ENCODE assay signal across 14 cellular contexts in genomic region chr16:82755570-82756282, GRCh38.
DNase-seq lines count a peak whose midpoint lies in the region; ATAC-seq, FAIRE-seq and TF ChIP-seq lines count a peak whose summit lies in the region.
"Had no signal": no experiment of that assay in that cellular context is flagged by ENCODE, and none has a peak within 500 bp of the region (broad histone marks: within the 10 kb centered on the region; RNA-seq: fewer than 3 reads in every experiment).

No MANE protein-coding gene starts in this region.

- no peak overlapping the region; the same call in 1 of the 2 replicates for H2BK120ac ChIP-seq in IMR-90 (ENCODE audit: low read depth, low read length)

- H3K4me1 ChIP-seq in ACC112 (ENCODE audit: control insufficient read depth, insufficient read depth, low read length, unreplicated experiment) = peaks cover 19% of the 10 kb centered on the region
- H3K4me1 ChIP-seq in IMR-90 (ENCODE audit: control insufficient read depth, insufficient read depth, low read length) = peaks cover 8% of the 10 kb centered on the region
- H3K4me1 ChIP-seq in HepG2 (ENCODE audit: insufficient read depth, low read length) = no peaks in the 10 kb centered on the region
- H3K4me1 ChIP-seq in body of pancreas = no peaks in the 10 kb centered on the region
- no peaks in the 10 kb centered on the region for H3K4me1 ChIP-seq in prostate gland (replicated peaks)

- no peak overlapping the region for H4K5ac ChIP-seq in IMR-90 (ENCODE audit: low read depth, low read length)

- H3K4me2 ChIP-seq in IMR-90 (ENCODE audit: low read depth, low read length) (no peak overlapping the region), HepG2 (ENCODE audit: low read depth, low read length) (no peak overlapping the region)
- H3K4me2 ChIP-seq: hepatocyte had no signal

- peak overlapping the region; percentile 39; the same call in 1 of the 2 replicates for H3K27ac ChIP-seq in ACC112 (ENCODE audit: low read depth, low read length)
- H3K27ac ChIP-seq in IMR-90 (ENCODE audit: insufficient read depth, low read length) = no peak overlapping the region
- H3K27ac ChIP-seq in HepG2 (ENCODE audit: extremely low read length, insufficient read depth, low read length) = no peak overlapping the region
- no peak overlapping the region for H3K27ac ChIP-seq in body of pancreas
- no peak overlapping the region for H3K27ac ChIP-seq in prostate gland
- H3K27ac ChIP-seq: hepatocyte had no signal

- no peak overlapping the region for H3K56ac ChIP-seq in IMR-90 (ENCODE audit: extremely low read depth, insufficient read depth, low read length)

- H3K27me3 ChIP-seq in ACC112 (ENCODE audit: insufficient read depth, low read length) (no peaks in the 10 kb centered on the region), IMR-90 (ENCODE audit: control insufficient read depth, insufficient read depth, low read length) (no peaks in the 10 kb centered on the region), HepG2 (ENCODE audit: control insufficient read depth in 1 of 2, insufficient read depth in 2 of 2, low read length in 2 of 2) (no peaks in the 10 kb centered on the region), body of pancreas (no peaks in the 10 kb centered on the region), prostate gland (replicated peaks; ENCODE audit: insufficient read depth) (no peaks in the 10 kb centered on the region)
- H3K27me3 ChIP-seq: hepatocyte, tibial nerve had no signal

- no peak overlapping the region for H3K18ac ChIP-seq in IMR-90 (ENCODE audit: low read depth, low read length)

- H2BK5ac ChIP-seq in IMR-90 (ENCODE audit: low read depth, low read length, poor library complexity, severe bottlenecking) = no peak overlapping the region

- intact Hi-C loops in IMR-90 (cut with micrococcal nuclease) = no loop called here
- intact Hi-C loops in HepG2 (cut with micrococcal nuclease; ENCODE audit: unreplicated experiment) = no loop called here
- intact Hi-C loops in body of pancreas (cut with DNase I) = no loop called here
- intact Hi-C loops in prostate gland (cut with DNase I) = no loop called here

- ATAC-seq in IMR-90 (ENCODE audit: low read depth) (no peak), HepG2 (no peak), body of pancreas (no peak)

- 0 out of 2 replicates have a peak, but pooled peaks have one; percentile 15 for TF ChIP-seq CTCF in IMR-90 (conservative IDR thresholded peaks at IDR 0.05; ENCODE audit: low read depth, low read length)
- TF ChIP-seq CTCF in HepG2 (CRISPR knock-in tag; IDR thresholded peaks at IDR 0.05) = no peak
- peak in 3 of 7 experiments; percentile 9 to 40 (median 10) for TF ChIP-seq CTCF in body of pancreas (IDR thresholded peaks at IDR 0.05)
- no peak for TF ChIP-seq CTCF in prostate gland (IDR thresholded peaks at IDR 0.05)

- no peak overlapping the region for H4K91ac ChIP-seq in IMR-90 (ENCODE audit: insufficient read depth, low read depth, low read length)

- H3K79me1 ChIP-seq in IMR-90 (ENCODE audit: low read depth in 1 of 2, low read length in 2 of 2) = peaks cover 8 to 62% of the 10 kb centered on the region in 2 experiments; a peak in 3 of 4 replicates

- no peak overlapping the region for H2BK15ac ChIP-seq in IMR-90 (ENCODE audit: low read depth, low read length)

- no peak overlapping the region for H2AK5ac ChIP-seq in IMR-90 (ENCODE audit: low read depth, low read length)

- no CpG with 5 or more reads among the region's 4 CpGs for WGBS in IMR-90 (ENCODE audit: extremely low coverage in 2 of 2, insufficient read length in 1 of 2), 2 experiments
- 19% methylated on average over 4 of the region's 4 CpGs for WGBS in HepG2 (ENCODE audit: low lambda C conversion rate)
- WGBS in body of pancreas, 2 donors = 67 to 70% methylated on average over 4 of the region's 4 CpGs
- 86% methylated on average over 4 of the region's 4 CpGs for WGBS in prostate gland

- no peak overlapping the region for H4K8ac ChIP-seq in IMR-90 (ENCODE audit: low read depth in 2 of 2, low read length in 2 of 2)

- TF ChIP-seq RAD21 in IMR-90 (IDR thresholded peaks at IDR 0.05; ENCODE audit: low read length) (no peak), HepG2 (CRISPR knock-in tag; IDR thresholded peaks at IDR 0.05) (no peak)

- peaks cover 10% of the 10 kb centered on the region; the same call in 1 of the 2 replicates for H3K9me1 ChIP-seq in IMR-90 (ENCODE audit: insufficient read depth, low read length)

- DNase-seq in IMR-90 (no peak), amniotic epithelial cell (ENCODE audit: low read depth) (peak; percentile 3), HepG2 (ENCODE audit: low spot score) (no peak), body of pancreas (no peak), GF-D8 (lab: John Stamatoyannopoulos, UW) (no peak), prostate gland (ENCODE audit: low spot score) (no peak), NCI-H748 treated with DMSO at 0.1 percent for 48 hours (lab: John Stamatoyannopoulos, UW) (no peak)
- DNase-seq: activated naive CD8-positive, alpha-beta T cell treated with anti-CD3 and anti-CD28 coated beads for 36 hours; effector CD4-positive, alpha-beta T cell; NCI-H146; retina had no signal

- CTCF ChIA-PET in IMR-90 (lab: Yijun Ruan, JAX) (interaction anchor here (0.5 to 1.1 kb wide), 4 partner anchors 10 to 1777 kb away, joined by 3 to 5 read pairs (median 4); no protein-coding TSS in a partner anchor), HepG2 (lab: Yijun Ruan, JAX; ENCODE audit: low intra/inter-chr PET ratio, low total read pairs) (no interaction called here)

- H3K36me3 ChIP-seq in ACC112 (ENCODE audit: insufficient read depth, low read length) (no peaks in the 10 kb centered on the region), IMR-90 (ENCODE audit: control insufficient read depth, insufficient read depth, low read length) (no peaks in the 10 kb centered on the region), HepG2 (replicated peaks in 1 of 2; ENCODE audit: control insufficient read depth in 1 of 2, insufficient read depth in 2 of 2, low read length in 2 of 2) (no peaks in the 10 kb centered on the region), body of pancreas (replicated peaks in 1 of 2; ENCODE audit: insufficient read depth in 1 of 2, low read depth in 2 of 2) (no peaks in the 10 kb centered on the region), prostate gland (no peaks in the 10 kb centered on the region)
- H3K36me3 ChIP-seq: tibial nerve had no signal

- H3K79me2 ChIP-seq in ACC112 (ENCODE audit: control insufficient read depth, insufficient read depth, low read length, unreplicated experiment) (no peaks in the 10 kb centered on the region), HepG2 (ENCODE audit: insufficient read depth, low read length) (no peaks in the 10 kb centered on the region)
- H3K79me2 ChIP-seq: hepatocyte had no signal

- no peak overlapping the region for H2AK9ac ChIP-seq in IMR-90 (replicated peaks; ENCODE audit: low read depth, low read length, poor library complexity)

- no peak overlapping the region for H3K4ac ChIP-seq in IMR-90 (ENCODE audit: low read depth, low read length)

- peak overlapping the region; percentile 65; the same call in 1 of the 2 replicates for H3K14ac ChIP-seq in IMR-90 (replicated peaks; ENCODE audit: low read depth, low read length)

- no peak for TF ChIP-seq EP300 in HepG2 (IDR thresholded peaks at IDR 0.05; ENCODE audit: low read depth in 2 of 2, low read length in 2 of 2)
- no peak for TF ChIP-seq EP300 in HepG2 (CRISPR knock-in tag; IDR thresholded peaks at IDR 0.05; ENCODE audit: borderline replicate concordance)

- H4K20me1 ChIP-seq in IMR-90 (ENCODE audit: insufficient read depth, low read length) (no peaks in the 10 kb centered on the region), HepG2 (ENCODE audit: insufficient read depth, low read length) (no peaks in the 10 kb centered on the region)

- dilution Hi-C loops in IMR-90 (cut with HindIII; ENCODE audit: low sequenced_read_pairs, unreplicated experiment) = no loop called here

- H3K4me3 ChIP-seq in ACC112 (ENCODE audit: low read depth, low read length) = no peak overlapping the region
- H3K4me3 ChIP-seq in IMR-90 (ENCODE audit: insufficient read depth, low read depth, low read length) = no peak overlapping the region
- no peak overlapping the region for H3K4me3 ChIP-seq in HepG2 (replicated peaks in 1 of 3; ENCODE audit: insufficient read depth in 1 of 3, low read depth in 2 of 3, low read length in 3 of 3)
- no peak overlapping the region for H3K4me3 ChIP-seq in body of pancreas
- H3K4me3 ChIP-seq in prostate gland = no peak overlapping the region
- H3K4me3 ChIP-seq: hepatocyte, tibial nerve had no signal

- H2AFZ ChIP-seq in ACC112 (ENCODE audit: low read length, unreplicated experiment) = no peak overlapping the region
- no peak overlapping the region for H2AFZ ChIP-seq in IMR-90 (replicated peaks; ENCODE audit: low read length, poor library complexity)
- H2AFZ ChIP-seq in HepG2 (ENCODE audit: low read length) = no peak overlapping the region
- H2AFZ ChIP-seq: hepatocyte had no signal

- H3K23ac ChIP-seq in IMR-90 (ENCODE audit: low read depth, low read length) = 0 out of 2 replicates have a peak overlapping the region, but pooled peaks have one; percentile 32

- POLR2A ChIA-PET in IMR-90 (lab: Charles Lee; ENCODE audit: unreplicated experiment) (no interaction called here), HepG2 (lab: Yijun Ruan, JAX) (no interaction called here)

- in situ Hi-C loops in IMR-90 (cut with MboI; ENCODE audit: low sequenced_read_pairs) = no loop called here
- in situ Hi-C loops in HepG2 (cut with HindIII; ENCODE audit: extremely low pct_ligation_motif_present, low pct_unique_long_range_greater_than_20kb) = no loop called here

- TF ChIP-seq POLR2A in IMR-90 (IDR thresholded peaks at IDR 0.05; ENCODE audit: low read depth, low read length) = no peak
- no peak for TF ChIP-seq POLR2A in HepG2 (IDR thresholded peaks at IDR 0.05; ENCODE audit: insufficient read depth in 1 of 2, low read depth in 2 of 2, low read length in 2 of 2)
- TF ChIP-seq POLR2A in body of pancreas (IDR thresholded peaks at IDR 0.05) = no peak
- no peak for TF ChIP-seq POLR2A in prostate gland (IDR thresholded peaks at IDR 0.05)

- no peaks in the 10 kb centered on the region for H3K9me3 ChIP-seq in IMR-90 (ENCODE audit: control insufficient read depth, insufficient read depth, low read length)
- no peaks in the 10 kb centered on the region for H3K9me3 ChIP-seq in HepG2 (ENCODE audit: low read length)
- H3K9me3 ChIP-seq in body of pancreas = no peaks in the 10 kb centered on the region
- no peaks in the 10 kb centered on the region for H3K9me3 ChIP-seq in prostate gland
- H3K9me3 ChIP-seq: tibial nerve had no signal

- H3K9ac ChIP-seq in IMR-90 (ENCODE audit: low read depth, low read length) (no peak overlapping the region), HepG2 (ENCODE audit: insufficient read depth, low read depth, low read length) (no peak overlapping the region)

- 0 out of 2 replicates have a peak overlapping the region, but pooled peaks have one; percentile 13 for H2BK20ac ChIP-seq in IMR-90 (ENCODE audit: low read depth, low read length)

- BruUV-seq in IMR-90 (replicated peaks; lab: Mats Ljungman, UMichigan) = no TSS peak
- no TSS peak for BruUV-seq in HepG2 (replicated peaks; lab: Mats Ljungman, UMichigan)

- FAIRE-seq in HepG2 (lab: Jason Lieb, UNC) = peak; percentile 36

TF ChIP-seq in IMR-90, 13 proteins besides CTCF, POLR2A, EP300 and RAD21 (continues in another document):
- no peak for TF ChIP-seq CEBPB (IDR thresholded peaks at IDR 0.05; ENCODE audit: low read depth, low read length)

TF ChIP-seq in HepG2, 621 proteins besides CTCF, POLR2A, EP300 and RAD21 (continues in another document):
- TF ChIP-seq ZFP36L1 (CRISPR knock-in tag; IDR thresholded peaks at IDR 0.05) (no peak), SMAD1 (CRISPR knock-in tag; IDR thresholded peaks at IDR 0.05; ENCODE audit: borderline replicate concordance, low read depth) (no peak)
